Comparison of ENCODE assay signal across 10 cellular contexts in genomic region chr19:45883586-45883880, GRCh38. TPM values are rescaled to one million over a fixed set of nuclear protein-coding genes. Genes with fewer than 3 reads are reported as not detected.
DNase-seq lines count a peak whose midpoint lies in the region; ATAC-seq and TF ChIP-seq lines count a peak whose summit lies in the region.
"Had no signal": no experiment of that assay in that cellular context is flagged by ENCODE, and none has a peak within 500 bp of the region (broad histone marks: within the 10 kb centered on the region; RNA-seq: fewer than 3 reads in every experiment).

No MANE protein-coding gene starts in this region.

- peak overlapping the region; percentile 75 for H3K4me3 Mint-ChIP-seq in GM23338
- peak overlapping the region; percentile 72 for H3K4me3 Mint-ChIP-seq in progenitor cell of endocrine pancreas (ENCODE audit: low read depth)

- H3K9me3 ChIP-seq in RWPE2 (ENCODE audit: severe bottlenecking) = no peaks in the 10 kb centered on the region
- H3K9me3 ChIP-seq in endocrine pancreas (ENCODE audit: control insufficient read depth, low read length) = no peaks in the 10 kb centered on the region
- H3K9me3 ChIP-seq in mucosa of descending colon = no peaks in the 10 kb centered on the region

- peak overlapping the region; percentile 81; the same call in 1 of the 2 replicates for H3K4me2 ChIP-seq in GM23338

- H3K27ac ChIP-seq in GM23338 (ENCODE audit: low read depth) = no peak overlapping the region
- no peak overlapping the region for H3K27ac ChIP-seq in RWPE2 (ENCODE audit: poor library complexity, severe bottlenecking)

- H3K79me2 ChIP-seq in GM23338 (replicated peaks; ENCODE audit: insufficient read depth) = 0 out of 2 replicates have a peak, but pooled peaks cover 5% of the 10 kb centered on the region

- H3K9me3 Mint-ChIP-seq in GM23338 (peaks cover 2% of the 10 kb centered on the region; the same call in 1 of the 3 replicates), progenitor cell of endocrine pancreas (ENCODE audit: low read depth) (no peaks in the 10 kb centered on the region)

- H3K9me2 ChIP-seq in GM23338 (ENCODE audit: insufficient read depth) = no peaks in the 10 kb centered on the region

- intact Hi-C loops in mucosa of descending colon (cut with DNase I, micrococcal nuclease) = no loop called here

- H3K27ac Mint-ChIP-seq in GM23338 (peak overlapping the region; percentile 97; the same call in 1 of the 2 replicates), progenitor cell of endocrine pancreas (peak overlapping the region; percentile 92)

- H3K36me3 ChIP-seq in GM23338 (ENCODE audit: insufficient read depth) = no peaks in the 10 kb centered on the region
- peaks cover 4% of the 10 kb centered on the region for H3K36me3 ChIP-seq in RWPE2 (ENCODE audit: low read depth)
- no peaks in the 10 kb centered on the region for H3K36me3 ChIP-seq in endocrine pancreas (ENCODE audit: control insufficient read depth, insufficient read depth, low read length)
- no peaks in the 10 kb centered on the region for H3K36me3 ChIP-seq in mucosa of descending colon (ENCODE audit: low read depth)

- H3K4me1 Mint-ChIP-seq in GM23338 = peaks cover 33% of the 10 kb centered on the region
- peaks cover 39% of the 10 kb centered on the region for H3K4me1 Mint-ChIP-seq in progenitor cell of endocrine pancreas (ENCODE audit: low read depth)

- no peak for DNase-seq in GM23338 (ENCODE audit: low spot score)
- DNase-seq in RWPE2 (ENCODE audit: low spot score) = no peak
- DNase-seq in progenitor cell of endocrine pancreas (ENCODE audit: low spot score, unreplicated experiment) = no peak
- no peak for DNase-seq in ACHN
- DNase-seq in mucosa of descending colon = no peak

- H3F3A ChIP-seq in GM23338 (replicated peaks; ENCODE audit: low read depth) = peaks cover 24% of the 10 kb centered on the region; the same call in 1 of the 2 replicates

- 0 out of 2 replicates have a peak, but pooled peaks cover 4% of the 10 kb centered on the region for H4K20me1 ChIP-seq in GM23338 (replicated peaks; ENCODE audit: insufficient read depth)

- H3K4me1 ChIP-seq in GM23338 (ENCODE audit: insufficient read depth) (peaks cover 27% of the 10 kb centered on the region), RWPE2 (ENCODE audit: insufficient read depth, poor library complexity, severe bottlenecking) (peaks cover 6% of the 10 kb centered on the region), endocrine pancreas (ENCODE audit: control insufficient read depth, insufficient read depth, low read length) (no peaks in the 10 kb centered on the region), mucosa of descending colon (ENCODE audit: low read depth) (peaks cover 52% of the 10 kb centered on the region)

- H3K27me3 ChIP-seq in GM23338 (ENCODE audit: insufficient read depth) (no peaks in the 10 kb centered on the region), RWPE2 (ENCODE audit: insufficient read depth, poor library complexity, severe bottlenecking) (no peaks in the 10 kb centered on the region), endocrine pancreas (ENCODE audit: control insufficient read depth, insufficient read depth, low read length) (no peaks in the 10 kb centered on the region)

- peak overlapping the region; percentile 65 for H3K9ac ChIP-seq in endocrine pancreas (ENCODE audit: control insufficient read depth, insufficient read depth, low read length)

- H3K36me3 Mint-ChIP-seq in GM23338 (ENCODE audit: low read depth) = peaks cover 8% of the 10 kb centered on the region
- H3K36me3 Mint-ChIP-seq in progenitor cell of endocrine pancreas (ENCODE audit: insufficient read depth) = peaks cover 2% of the 10 kb centered on the region

- H3K27me3 Mint-ChIP-seq in GM23338 (ENCODE audit: insufficient read depth, low read depth, poor library complexity) = peaks cover 29% of the 10 kb centered on the region
- H3K27me3 Mint-ChIP-seq in progenitor cell of endocrine pancreas = no peaks in the 10 kb centered on the region

- no peak overlapping the region for H2AFZ ChIP-seq in GM23338

- in situ Hi-C loops in ACHN (cut with HindIII; ENCODE audit: low pct_ligation_motif_present, low pct_unique_long_range_greater_than_20kb, low sequenced_read_pairs) = no loop called here

- TF ChIP-seq CTCF in GM23338 (conservative IDR thresholded peaks at IDR 0.05; ENCODE audit: low read depth in 2 of 2) = no peak
- TF ChIP-seq CTCF in RWPE2 (IDR thresholded peaks at IDR 0.05; ENCODE audit: poor library complexity, severe bottlenecking) = peak; percentile 72
- TF ChIP-seq CTCF in progenitor cell of endocrine pancreas (IDR thresholded peaks at IDR 0.05; ENCODE audit: unreplicated experiment) = peak; percentile 40
- no peak for TF ChIP-seq CTCF in mucosa of descending colon (IDR thresholded peaks at IDR 0.05)

- ATAC-seq in GM23338 (no peak), RWPE2 (ENCODE audit: low read depth) (no peak), HG03108 (IDR thresholded peaks at IDR 0.05; ENCODE audit: unreplicated experiment) (no peak), mucosa of descending colon (no peak), HG03565 (IDR thresholded peaks at IDR 0.05; ENCODE audit: unreplicated experiment) (no peak)

- H3K4me3 ChIP-seq in GM23338 (0 out of 2 replicates have a peak overlapping the region, but pooled peaks have one; percentile 32), RWPE2 (ENCODE audit: severe bottlenecking) (no peak overlapping the region), endocrine pancreas (ENCODE audit: control insufficient read depth, insufficient read depth, low read length) (peak overlapping the region; percentile 15), mucosa of descending colon (no peak overlapping the region)

TF ChIP-seq in GM23338, 12 proteins besides CTCF, POLR2A, EP300 and RAD21 (continues in another document):
- TF ChIP-seq EZH2phosphoT487 (IDR thresholded peaks at IDR 0.05; ENCODE audit: unreplicated experiment) = no peak
- TF ChIP-seq CREB1 (CRISPR knock-in tag; IDR thresholded peaks at IDR 0.05; ENCODE audit: low read depth) = no peak
- TF ChIP-seq EZH2 (IDR thresholded peaks at IDR 0.05; ENCODE audit: low read depth, unreplicated experiment) = no peak
- no peak for TF ChIP-seq JUNB (IDR thresholded peaks at IDR 0.05; ENCODE audit: unreplicated experiment)
- no peak for TF ChIP-seq POLR2AphosphoS5 (IDR thresholded peaks at IDR 0.05; ENCODE audit: low read depth)
- no peak for TF ChIP-seq ETS1 (IDR thresholded peaks at IDR 0.05)
- no peak for TF ChIP-seq REST (IDR thresholded peaks at IDR 0.05; ENCODE audit: unreplicated experiment)

RNA-seq across cellular contexts. Expression of gene IRF2BP1, which starts 2.4 kb away (rescaled TPM):
- total RNA-seq in GM23338 (2014; rRNA removed; shearing (Covaris generic)) = 36.0 and 41.6 TPM in 2 replicates
- polyA plus RNA-seq in GM23338 (2016; fragmentation: Nextera tagmentation; extraction: Ambion mirVana) = 9.7 and 10.4 TPM in 2 replicates
- 30.4 and 35.0 TPM in 2 replicates for total RNA-seq in progenitor cell of endocrine pancreas
- 10 to 100 TPM; 19.0 to 33.7 (median 19.8) TPM for total RNA-seq in mucosa of descending colon

RNA-seq across cellular contexts. Expression of gene MYPOP, which starts 18.9 kb away (rescaled TPM):
- 6.9 and 7.9 TPM in 2 replicates for total RNA-seq in GM23338 (2014; rRNA removed; shearing (Covaris generic))
- polyA plus RNA-seq in GM23338 (2016; fragmentation: Nextera tagmentation; extraction: Ambion mirVana) = 2.7 and 3.0 TPM in 2 replicates
- total RNA-seq in progenitor cell of endocrine pancreas = 11.1 and 11.8 TPM in 2 replicates
- total RNA-seq in mucosa of descending colon = 10 to 100 TPM in 2 of 3 donors, 1 to 10 TPM in 1; 9.2 to 13.7 (median 10.2) TPM

RNA-seq across cellular contexts. Expression of gene FOXA3, which starts 19.4 kb away (rescaled TPM):
- total RNA-seq in GM23338 (2014; rRNA removed; shearing (Covaris generic)) = 15.1 and 17.5 TPM in 2 replicates
- 11.1 and 11.7 TPM in 2 replicates for polyA plus RNA-seq in GM23338 (2016; fragmentation: Nextera tagmentation; extraction: Ambion mirVana)
- total RNA-seq in progenitor cell of endocrine pancreas = 23.5 and 25.4 TPM in 2 replicates
- 10 to 100 TPM; 14.1 to 33.7 (median 32.9) TPM for total RNA-seq in mucosa of descending colon

RNA-seq across cellular contexts. Expression of gene SYMPK, which starts 20.6 kb away (rescaled TPM):
- 64.0 and 82.1 TPM in 2 replicates for total RNA-seq in GM23338 (2014; rRNA removed; shearing (Covaris generic))
- 33.9 and 36.8 TPM in 2 replicates for polyA plus RNA-seq in GM23338 (2016; fragmentation: Nextera tagmentation; extraction: Ambion mirVana)
- 112 and 114 TPM in 2 replicates for total RNA-seq in progenitor cell of endocrine pancreas
- 10 to 100 TPM; 61.1 to 67.4 (median 65.9) TPM for total RNA-seq in mucosa of descending colon

RNA-seq across cellular contexts. Expression of gene NANOS2, which starts 31.0 kb away (rescaled TPM):
- total RNA-seq in GM23338 (2014; rRNA removed; shearing (Covaris generic)) = 0.14 TPM in 1 of 2 replicates, not detected in the other
- polyA plus RNA-seq in GM23338 (2016; fragmentation: Nextera tagmentation; extraction: Ambion mirVana) = 0.11 TPM in 1 of 2 replicates, not detected in the other
- total RNA-seq in progenitor cell of endocrine pancreas = not detected in 2 replicates
- not detected for total RNA-seq in mucosa of descending colon
- total RNA-seq: left lobe of liver had no signal
- polyA plus RNA-seq: esophagus had no signal

Comparison
In these comparisons a context has a peak if more than half of its experiments do, and no peak if none do; other contexts are left out.
1. H3K4me3 ChIP-seq: peak in GM23338 (single experiment) and endocrine pancreas (single experiment); none in RWPE2 (single experiment) and mucosa of descending colon (single experiment).
2. CTCF ChIP-seq: peak in RWPE2 (single experiment) and progenitor cell of endocrine pancreas (single experiment); none in GM23338 (0 of 2) and mucosa of descending colon (single experiment).